In the genomic region with DNA sequence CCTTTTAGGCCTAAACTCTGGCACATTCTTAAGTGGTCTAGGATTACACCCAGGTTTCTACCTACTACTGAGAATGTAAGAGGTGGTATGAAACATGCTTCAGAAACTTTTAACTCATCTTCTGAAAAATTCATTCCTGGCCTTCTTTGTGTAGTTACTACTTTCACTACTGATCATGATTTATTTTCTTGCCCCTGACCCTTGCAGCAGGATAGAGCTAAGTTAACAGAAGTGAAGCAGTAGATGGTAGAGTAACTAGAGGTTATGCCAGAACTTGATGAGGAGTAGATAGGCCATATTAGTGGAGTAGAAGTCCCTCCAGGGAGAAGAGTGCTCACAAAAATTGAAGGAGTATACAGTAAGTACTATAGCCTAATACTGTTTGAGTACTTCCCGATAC, we compare ENCODE assay signal across 21 cellular contexts.
"Had no signal": no experiment of that assay in that cellular context is flagged by ENCODE, and none has a peak within 500 bp of the region (broad histone marks: within the 10 kb centered on the region; RNA-seq: fewer than 3 reads in every experiment).

No MANE protein-coding gene starts in this region.

- ATAC-seq: activated CD8-positive, alpha-beta T cell treated with anti-CD3 and anti-CD28 coated beads for 36 hours; activated T-cell treated with anti-CD3 and anti-CD28 coated beads, Interleukin-2, amount 50 U/mL, for 4 hours; activated T-helper 17 cell treated with anti-CD3 and anti-CD28 coated beads, Interleukin-2, amount 50 U/mL, for 72 hours; esophagus mucosa; WTC11 had no signal

- H3K36me3 ChIP-seq: brain microvascular endothelial cell had no signal

- DNase-seq: activated CD4-positive, alpha-beta T cell treated with anti-CD3 and anti-CD28 coated beads for 48 hours; activated CD4-positive, alpha-beta T cell treated with anti-CD3 and anti-CD28 coated beads, Interleukin-2, amount 50 U/mL, for 1 hour; activated CD4-positive, alpha-beta T cell treated with anti-CD3 and anti-CD28 coated beads, Interleukin-2, amount 50 U/mL, for 48 hours; activated CD8-positive, alpha-beta memory T cell treated with anti-CD3 and anti-CD28 coated beads for 24 hours; activated CD8-positive, alpha-beta T cell treated with anti-CD3 and anti-CD28 coated beads for 36 hours; activated effector memory CD4-positive, alpha-beta T cell treated with Interleukin-2 at 50 U/mL for 16 hours; activated gamma-delta T cell treated with Interleukin-2 at 50 U/mL for 16 hours; activated naive CD4-positive, alpha-beta T cell treated with anti-CD3 and anti-CD28 coated beads, Interleukin-2, amount 50 U/mL, for 16 hours; activated naive CD4-positive, alpha-beta T cell treated with Interleukin-2 at 50 U/mL for 16 hours; activated T-cell treated with anti-CD3 and anti-CD28 coated beads, Interleukin-2, amount 50 U/mL, for 4 hours; amniotic stem cell; dorsolateral prefrontal cortex; effector memory CD4-positive, alpha-beta T cell; endodermal cell; hippocampal formation had no signal

- H3K27ac ChIP-seq: brain microvascular endothelial cell, coronary artery, dorsolateral prefrontal cortex, VCaP had no signal

- H3K4me3 ChIP-seq: coronary artery, dorsolateral prefrontal cortex had no signal

- H3K27me3 ChIP-seq: brain microvascular endothelial cell, dorsolateral prefrontal cortex had no signal
